23 cellular contexts compared by ENCODE assay signal in genomic region chr18:28529644-28530043, GRCh38.
DNase-seq lines count a peak whose midpoint lies in the region; ATAC-seq, FAIRE-seq and TF ChIP-seq lines count a peak whose summit lies in the region.
"Had no signal": no experiment of that assay in that cellular context is flagged by ENCODE, and none has a peak within 500 bp of the region (broad histone marks: within the 10 kb centered on the region; RNA-seq: fewer than 3 reads in every experiment).

No MANE protein-coding gene starts in this region.

- H4K20me1 ChIP-seq in SK-N-SH (ENCODE audit: insufficient read depth) = no peaks in the 10 kb centered on the region
- H4K20me1 ChIP-seq: BLaER1 had no signal

- no peak for TF ChIP-seq CTCF in SK-N-SH (IDR thresholded peaks at IDR 0.05)

- WGBS in SK-N-SH (ENCODE audit: low lambda C conversion rate) = 70% methylated on average over 1 of the region's 1 CpG

- peak; percentile 47 for FAIRE-seq in islet of Langerhans (lab: Jason Lieb, UNC)
- FAIRE-seq: A549, GM12891, HepG2 had no signal

- H3K79me2 ChIP-seq in SK-N-SH (ENCODE audit: insufficient read depth) = no peaks in the 10 kb centered on the region

- TF ChIP-seq RAD21 in SK-N-SH (IDR thresholded peaks at IDR 0.05; ENCODE audit: low read length) = no peak

- ATAC-seq in SK-N-SH treated with all-trans-retinoic acid at 6 μM for 48 hours (no peak), GM18861 (IDR thresholded peaks at IDR 0.05; ENCODE audit: unreplicated experiment) (no peak), HG03439 (IDR thresholded peaks at IDR 0.05; ENCODE audit: unreplicated experiment) (no peak)
- ATAC-seq: A549, GM23338, HCT116, HepG2 had no signal

- no peaks in the 10 kb centered on the region for H3K27me3 ChIP-seq in SK-N-SH (ENCODE audit: insufficient read depth)
- H3K27me3 ChIP-seq: BLaER1 had no signal

- peak overlapping the region; percentile 50 for H2AFZ ChIP-seq in SK-N-SH (ENCODE audit: low read depth)
- H2AFZ ChIP-seq: GM23338 had no signal

- no peak overlapping the region for H3K4me3 ChIP-seq in SK-N-SH (ENCODE audit: low read depth in 2 of 2, low read length in 1 of 2)
- H3K4me3 ChIP-seq: A549, BLaER1, GM23338 had no signal

- H3K4me1 ChIP-seq in SK-N-SH (ENCODE audit: control insufficient read depth in 1 of 2, insufficient read depth in 2 of 2, low read depth in 1 of 2, low read length in 1 of 2) = no peaks in the 10 kb centered on the region; a peak in 1 of 4 replicates
- H3K4me1 ChIP-seq: A549, BLaER1 had no signal

- DNase-seq in SK-N-SH (no peak), dermis blood vessel endothelial cell (peak; percentile 33), hippocampal formation (lab: John Stamatoyannopoulos, UW) (no peak), midbrain (lab: John Stamatoyannopoulos, UW) (no peak)
- DNase-seq: Calu3; CD4-positive, alpha-beta memory T cell; DMS 273 treated with DMSO at 0.1 percent for 48 hours; DMS53; DND-41; EL; H7; HFFc6 had no signal

- no peak overlapping the region for H3K4me2 ChIP-seq in SK-N-SH
- H3K4me2 ChIP-seq: A549, BLaER1, GM23338 had no signal

- no peaks in the 10 kb centered on the region for H3K9me2 ChIP-seq in SK-N-SH

- H3K27ac ChIP-seq in SK-N-SH (ENCODE audit: low read depth in 2 of 2, low read length in 1 of 2) = peak overlapping the region in 1 of 2 experiments; percentile 39; a peak in 1 of 4 replicates
- H3K27ac ChIP-seq: 22Rv1, A549, BLaER1 had no signal

- H3F3A ChIP-seq in SK-N-SH (replicated peaks; ENCODE audit: insufficient read depth) = peaks cover 10% of the 10 kb centered on the region

- no peak overlapping the region for H3K9ac ChIP-seq in SK-N-SH
- H3K9ac ChIP-seq: BLaER1 had no signal

- no peaks in the 10 kb centered on the region for H3K9me3 ChIP-seq in SK-N-SH
- H3K9me3 ChIP-seq: A549, BLaER1 had no signal

- CTCF ChIA-PET in SK-N-SH (lab: Yijun Ruan, JAX) = no interaction called here

- POLR2A ChIA-PET in SK-N-SH (lab: Yijun Ruan, JAX) = no interaction called here

- no peaks in the 10 kb centered on the region for H3K36me3 ChIP-seq in SK-N-SH (replicated peaks in 1 of 2; ENCODE audit: control insufficient read depth in 1 of 2, insufficient read depth in 2 of 2, low read length in 1 of 2)
- H3K36me3 ChIP-seq: BLaER1 had no signal

- no peak for TF ChIP-seq EP300 in SK-N-SH (IDR thresholded peaks at IDR 0.05; ENCODE audit: borderline replicate concordance in 1 of 2, low read depth in 1 of 2, low read length in 1 of 2)

TF ChIP-seq in SK-N-SH, 30 proteins besides CTCF, POLR2A, EP300 and RAD21:
- TF ChIP-seq RFX5 (IDR thresholded peaks at IDR 0.05; ENCODE audit: low read length) (no peak), TEAD4 (IDR thresholded peaks at IDR 0.05; ENCODE audit: borderline replicate concordance, insufficient read depth) (no peak), GABPA (IDR thresholded peaks at IDR 0.05; ENCODE audit: low read depth) (no peak), USF2 (IDR thresholded peaks at IDR 0.05; ENCODE audit: borderline replicate concordance, low read depth, low read length) (no peak)
- TF ChIP-seq, protein P1, sequence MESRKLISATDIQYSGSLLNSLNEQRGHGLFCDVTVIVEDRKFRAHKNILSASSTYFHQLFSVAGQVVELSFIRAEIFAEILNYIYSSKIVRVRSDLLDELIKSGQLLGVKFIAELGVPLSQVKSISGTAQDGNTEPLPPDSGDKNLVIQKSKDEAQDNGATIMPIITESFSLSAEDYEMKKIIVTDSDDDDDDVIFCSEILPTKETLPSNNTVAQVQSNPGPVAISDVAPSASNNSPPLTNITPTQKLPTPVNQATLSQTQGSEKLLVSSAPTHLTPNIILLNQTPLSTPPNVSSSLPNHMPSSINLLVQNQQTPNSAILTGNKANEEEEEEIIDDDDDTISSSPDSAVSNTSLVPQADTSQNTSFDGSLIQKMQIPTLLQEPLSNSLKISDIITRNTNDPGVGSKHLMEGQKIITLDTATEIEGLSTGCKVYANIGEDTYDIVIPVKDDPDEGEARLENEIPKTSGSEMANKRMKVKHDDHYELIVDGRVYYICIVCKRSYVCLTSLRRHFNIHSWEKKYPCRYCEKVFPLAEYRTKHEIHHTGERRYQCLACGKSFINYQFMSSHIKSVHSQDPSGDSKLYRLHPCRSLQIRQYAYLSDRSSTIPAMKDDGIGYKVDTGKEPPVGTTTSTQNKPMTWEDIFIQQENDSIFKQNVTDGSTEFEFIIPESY (IDR thresholded peaks at IDR 0.05; ENCODE audit: borderline replicate concordance, low read depth) = no peak

TF ChIP-seq in SK-N-SH treated with all-trans-retinoic acid at 6 μM for 48 hours, 23 proteins besides CTCF, POLR2A, EP300 and RAD21:
- TF ChIP-seq ZC3H10 (CRISPR knock-in tag; IDR thresholded peaks at IDR 0.05) (no peak), PPARA (CRISPR knock-in tag; IDR thresholded peaks at IDR 0.05; ENCODE audit: borderline replicate concordance) (no peak), TOX (CRISPR knock-in tag; IDR thresholded peaks at IDR 0.05; ENCODE audit: borderline replicate concordance) (no peak), ESRRG (CRISPR knock-in tag; IDR thresholded peaks at IDR 0.05) (no peak), ZFP30 (CRISPR knock-in tag; IDR thresholded peaks at IDR 0.05) (no peak), RARB (CRISPR knock-in tag; IDR thresholded peaks at IDR 0.05) (no peak), CREB5 (CRISPR knock-in tag; IDR thresholded peaks at IDR 0.05; ENCODE audit: low read depth) (no peak), ZNF565 (CRISPR knock-in tag; conservative IDR thresholded peaks at IDR 0.05; ENCODE audit: low read depth) (no peak), ARNTL (CRISPR knock-in tag; IDR thresholded peaks at IDR 0.05; ENCODE audit: borderline replicate concordance, low read depth) (no peak), TCF4 (CRISPR knock-in tag; IDR thresholded peaks at IDR 0.05; ENCODE audit: borderline replicate concordance) (no peak), SNAI2 (CRISPR knock-in tag; IDR thresholded peaks at IDR 0.05) (no peak), ZFP3 (CRISPR knock-in tag; IDR thresholded peaks at IDR 0.05) (no peak), BACH2 (CRISPR knock-in tag; IDR thresholded peaks at IDR 0.05; ENCODE audit: borderline replicate concordance) (no peak)
- TF ChIP-seq, protein P2, sequence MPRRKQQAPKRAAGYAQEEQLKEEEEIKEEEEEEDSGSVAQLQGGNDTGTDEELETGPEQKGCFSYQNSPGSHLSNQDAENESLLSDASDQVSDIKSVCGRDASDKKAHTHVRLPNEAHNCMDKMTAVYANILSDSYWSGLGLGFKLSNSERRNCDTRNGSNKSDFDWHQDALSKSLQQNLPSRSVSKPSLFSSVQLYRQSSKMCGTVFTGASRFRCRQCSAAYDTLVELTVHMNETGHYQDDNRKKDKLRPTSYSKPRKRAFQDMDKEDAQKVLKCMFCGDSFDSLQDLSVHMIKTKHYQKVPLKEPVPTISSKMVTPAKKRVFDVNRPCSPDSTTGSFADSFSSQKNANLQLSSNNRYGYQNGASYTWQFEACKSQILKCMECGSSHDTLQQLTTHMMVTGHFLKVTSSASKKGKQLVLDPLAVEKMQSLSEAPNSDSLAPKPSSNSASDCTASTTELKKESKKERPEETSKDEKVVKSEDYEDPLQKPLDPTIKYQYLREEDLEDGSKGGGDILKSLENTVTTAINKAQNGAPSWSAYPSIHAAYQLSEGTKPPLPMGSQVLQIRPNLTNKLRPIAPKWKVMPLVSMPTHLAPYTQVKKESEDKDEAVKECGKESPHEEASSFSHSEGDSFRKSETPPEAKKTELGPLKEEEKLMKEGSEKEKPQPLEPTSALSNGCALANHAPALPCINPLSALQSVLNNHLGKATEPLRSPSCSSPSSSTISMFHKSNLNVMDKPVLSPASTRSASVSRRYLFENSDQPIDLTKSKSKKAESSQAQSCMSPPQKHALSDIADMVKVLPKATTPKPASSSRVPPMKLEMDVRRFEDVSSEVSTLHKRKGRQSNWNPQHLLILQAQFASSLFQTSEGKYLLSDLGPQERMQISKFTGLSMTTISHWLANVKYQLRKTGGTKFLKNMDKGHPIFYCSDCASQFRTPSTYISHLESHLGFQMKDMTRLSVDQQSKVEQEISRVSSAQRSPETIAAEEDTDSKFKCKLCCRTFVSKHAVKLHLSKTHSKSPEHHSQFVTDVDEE (CRISPR knock-in tag; IDR thresholded peaks at IDR 0.05) = no peak
- TF ChIP-seq, protein P3, sequence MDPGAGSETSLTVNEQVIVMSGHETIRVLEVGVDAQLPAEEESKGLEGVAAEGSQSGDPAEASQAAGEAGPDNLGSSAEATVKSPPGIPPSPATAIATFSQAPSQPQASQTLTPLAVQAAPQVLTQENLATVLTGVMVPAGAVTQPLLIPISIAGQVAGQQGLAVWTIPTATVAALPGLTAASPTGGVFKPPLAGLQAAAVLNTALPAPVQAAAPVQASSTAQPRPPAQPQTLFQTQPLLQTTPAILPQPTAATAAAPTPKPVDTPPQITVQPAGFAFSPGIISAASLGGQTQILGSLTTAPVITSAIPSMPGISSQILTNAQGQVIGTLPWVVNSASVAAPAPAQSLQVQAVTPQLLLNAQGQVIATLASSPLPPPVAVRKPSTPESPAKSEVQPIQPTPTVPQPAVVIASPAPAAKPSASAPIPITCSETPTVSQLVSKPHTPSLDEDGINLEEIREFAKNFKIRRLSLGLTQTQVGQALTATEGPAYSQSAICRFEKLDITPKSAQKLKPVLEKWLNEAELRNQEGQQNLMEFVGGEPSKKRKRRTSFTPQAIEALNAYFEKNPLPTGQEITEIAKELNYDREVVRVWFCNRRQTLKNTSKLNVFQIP (CRISPR knock-in tag; IDR thresholded peaks at IDR 0.05; ENCODE audit: borderline replicate concordance, low read depth) = no peak
